ENCODE assay signal across 21 cellular contexts in genomic region chr1:11493972-11494655, GRCh38. TPM values are rescaled to one million over a fixed set of nuclear protein-coding genes. Genes with fewer than 3 reads are reported as not detected.
"Had no signal": no experiment of that assay in that cellular context is flagged by ENCODE, and none has a peak within 500 bp of the region (broad histone marks: within the 10 kb centered on the region; RNA-seq: fewer than 3 reads in every experiment).

No MANE protein-coding gene starts in this region.

- H3K4me1 ChIP-seq: SJSA1 had no signal

- FAIRE-seq: RCC 7860 had no signal

- DNase-seq: IMR-90, Kasumi-1, MM.1S, NCI-H1092 treated with DMSO at 0.1 percent for 48 hours, NCI-H1436, NCI-H187, NCI-H2029, NCI-H2081 treated with DMSO at 0.1 percent for 48 hours, NCI-H2171, NCI-H226, NCI-H510A, NCI-H524 treated with DMSO at 0.1 percent for 48 hours, NCI-H774, Right ventricle myocardium superior, RPMI8226, SIG-M5 had no signal

- H3K27ac ChIP-seq: HL-60, KMS-11, SJSA1, SK-N-MC had no signal

- H3K36me3 ChIP-seq: SJSA1 had no signal

- H3K4me3 ChIP-seq: SJSA1, SK-N-MC had no signal

- H3K4me2 ChIP-seq: KMS-11 had no signal

- H3K9me3 ChIP-seq: SJSA1 had no signal

RNA-seq across cellular contexts. Expression of gene DISP3, which starts 15.2 kb away (rescaled TPM):
- total RNA-seq: IMR-90, Right ventricle myocardium superior, SJSA1 had no signal
